Comparison of ENCODE assay signal across 1 cellular context in genomic region chr19:38277549-38277948, GRCh38.
TF ChIP-seq lines count a peak whose summit lies in the region.

No MANE protein-coding gene starts in this region.

TF ChIP-seq in A549, 52 proteins besides CTCF, POLR2A, EP300 and RAD21 (continued from another document):
- TF ChIP-seq ZSCAN20 (CRISPR knock-in tag; IDR thresholded peaks at IDR 0.05) (no peak), NFE2L2 (conservative IDR thresholded peaks at IDR 0.05; ENCODE audit: low read length) (no peak), HDAC2 (IDR thresholded peaks at IDR 0.05) (no peak), HMGXB4 (CRISPR knock-in tag; IDR thresholded peaks at IDR 0.05; ENCODE audit: borderline replicate concordance) (no peak), EHF (CRISPR knock-in tag; IDR thresholded peaks at IDR 0.05) (no peak)
